ENCODE assay signal across 1 cellular context in genomic region chr7:44213872-44214595, GRCh38.
TF ChIP-seq lines count a peak whose summit lies in the region.

No MANE protein-coding gene starts in this region.

TF ChIP-seq in HCT116, 20 proteins besides CTCF, POLR2A, EP300 and RAD21 (continued from another document):
- TF ChIP-seq REST (IDR thresholded peaks at IDR 0.05; ENCODE audit: low read depth) (no peak), FOSL1 (IDR thresholded peaks at IDR 0.05; ENCODE audit: low read depth) (no peak), MAX (IDR thresholded peaks at IDR 0.05) (no peak), EZH2 (IDR thresholded peaks at IDR 0.05) (no peak), ELF1 (IDR thresholded peaks at IDR 0.05; ENCODE audit: borderline replicate concordance, low read depth) (no peak), ZBTB33 (IDR thresholded peaks at IDR 0.05; ENCODE audit: extremely low read depth, insufficient replicate concordance, low read length) (no peak), ZFX (IDR thresholded peaks at IDR 0.05) (no peak)
